ENCODE assay signal across 19 cellular contexts in genomic region chr1:10697621-10698160, GRCh38.
A peak's percentile ranks its signal among the peaks of the same experiment; 100 is the strongest.
DNase-seq lines count a peak whose midpoint lies in the region; ATAC-seq, FAIRE-seq and TF ChIP-seq lines count a peak whose summit lies in the region.
"Had no signal": no experiment of that assay in that cellular context is flagged by ENCODE, and none has a peak within 500 bp of the region (broad histone marks: within the 10 kb centered on the region; RNA-seq: fewer than 3 reads in every experiment).

No MANE protein-coding gene starts in this region.

- peak; percentile 35 for FAIRE-seq in urothelium cell line (lab: Jason Lieb, UNC)
- FAIRE-seq: GM12892, HepG2 had no signal

- no peak for ATAC-seq in activated T-cell treated with anti-CD3 and anti-CD28 coated beads, Interleukin-2, amount 50 U/mL, for 72 hours (replicated peaks in 1 of 2)
- no peak for ATAC-seq in PC-3
- ATAC-seq: HepG2 had no signal

- H3K4me1 ChIP-seq in PC-3 (ENCODE audit: insufficient read depth, low read length) (peaks cover 22% of the 10 kb centered on the region), adrenal gland (replicated peaks in 1 of 2) (peaks cover 10 to 14% of the 10 kb centered on the region in 2 donors)

- H3K36me3 Mint-ChIP-seq in activated T-cell treated with anti-CD3 and anti-CD28 coated beads, Interleukin-2, amount 50 U/mL, for 72 hours (ENCODE audit: insufficient read depth in 2 of 2), result peaks cover 0 to 3% of the 10 kb centered on the region in 2 donors
- no peaks in the 10 kb centered on the region for H3K36me3 Mint-ChIP-seq in activated T-cell treated with anti-CD3 and anti-CD28 coated beads, Interleukin-2, amount 50 U/mL, for 24 hours (ENCODE audit: low read depth)
- H3K36me3 Mint-ChIP-seq in neural crest cell (ENCODE audit: low read depth), result no peaks in the 10 kb centered on the region

- H3K9me3 ChIP-seq in PC-3 (ENCODE audit: low read length) (no peaks in the 10 kb centered on the region), adrenal gland (replicated peaks in 1 of 3) (no peaks in the 10 kb centered on the region)

- 90 to 91% (median 90%) methylated on average over 25 of the region's 25 CpGs for WGBS in adrenal gland, 4 donors

- no peak for TF ChIP-seq POLR2A in adrenal gland (IDR thresholded peaks at IDR 0.05)

- H3K27ac Mint-ChIP-seq in activated T-cell treated with anti-CD3 and anti-CD28 coated beads, Interleukin-2, amount 50 U/mL, for 72 hours, result no peak overlapping the region
- no peak overlapping the region for H3K27ac Mint-ChIP-seq in activated T-cell treated with anti-CD3 and anti-CD28 coated beads, Interleukin-2, amount 50 U/mL, for 24 hours
- no peak overlapping the region for H3K27ac Mint-ChIP-seq in neural crest cell (ENCODE audit: unreplicated experiment)

- intact Hi-C loops in PC-3 (cut with micrococcal nuclease) (no loop called here), adrenal gland (cut with DNase I) (loop anchor here in 1 of 2 donors (10.0 kb wide), 1 partner anchor 163 kb away; no protein-coding TSS in a partner anchor)

- no peak for DNase-seq in activated T-cell treated with anti-CD3 and anti-CD28 coated beads, Interleukin-2, amount 50 U/mL, for 72 hours
- DNase-seq in activated T-cell treated with anti-CD3 and anti-CD28 coated beads, Interleukin-2, amount 50 U/mL, for 24 hours, result no peak
- DNase-seq in PC-3 (peak; percentile 4), neural crest cell (ENCODE audit: low read depth, low spot score) (no peak), urothelium cell line (ENCODE audit: low spot score) (no peak), adrenal gland (no peak), RWPE1 (ENCODE audit: low spot score) (no peak)
- no peak for DNase-seq in stimulated activated CD4-positive, alpha-beta T cell treated with anti-CD3 and anti-CD28 coated beads, Interleukin-4, amount 100 ng/mL, for 4 hours
- DNase-seq: DMS 273 treated with DMSO at 0.1 percent for 48 hours, GF-D8, GOT3, Karpas-422, NCI-H1105, NCI-H1694 treated with DMSO at 0.1 percent for 48 hours, NCI-H2107, NCI-H226, NCI-H524 treated with DMSO at 0.1 percent for 48 hours had no signal

- no peaks in the 10 kb centered on the region for H4K20me1 ChIP-seq in PC-3 (ENCODE audit: low read length)

- H3K9me2 ChIP-seq in PC-3 (replicated peaks; ENCODE audit: low read length), result no peaks in the 10 kb centered on the region

- H3K4me3 Mint-ChIP-seq in activated T-cell treated with anti-CD3 and anti-CD28 coated beads, Interleukin-2, amount 50 U/mL, for 72 hours, result peak overlapping the region; percentile 2 to 39
- H3K4me3 Mint-ChIP-seq in activated T-cell treated with anti-CD3 and anti-CD28 coated beads, Interleukin-2, amount 50 U/mL, for 24 hours, result no peak overlapping the region
- peak overlapping the region; percentile 52 for H3K4me3 Mint-ChIP-seq in neural crest cell

- H3K27me3 Mint-ChIP-seq in activated T-cell treated with anti-CD3 and anti-CD28 coated beads, Interleukin-2, amount 50 U/mL, for 72 hours (ENCODE audit: low read depth), result peaks cover 19% of the 10 kb centered on the region
- peaks cover 8% of the 10 kb centered on the region for H3K27me3 Mint-ChIP-seq in activated T-cell treated with anti-CD3 and anti-CD28 coated beads, Interleukin-2, amount 50 U/mL, for 24 hours
- peaks cover 88% of the 10 kb centered on the region for H3K27me3 Mint-ChIP-seq in neural crest cell (ENCODE audit: low read depth)

- POLR2A ChIA-PET in PC-3 (lab: Charles Lee; ENCODE audit: unreplicated experiment), result no interaction called here
- POLR2A ChIA-PET in RWPE1 (lab: Yijun Ruan, JAX; ENCODE audit: low non-redundant PET), result no interaction called here

- no peaks in the 10 kb centered on the region for H3K9me3 Mint-ChIP-seq in activated T-cell treated with anti-CD3 and anti-CD28 coated beads, Interleukin-2, amount 50 U/mL, for 72 hours
- no peaks in the 10 kb centered on the region for H3K9me3 Mint-ChIP-seq in activated T-cell treated with anti-CD3 and anti-CD28 coated beads, Interleukin-2, amount 50 U/mL, for 24 hours
- no peaks in the 10 kb centered on the region for H3K9me3 Mint-ChIP-seq in neural crest cell

- no peaks in the 10 kb centered on the region for H3F3A ChIP-seq in PC-3 (ENCODE audit: low read length, unreplicated experiment)

- no TSS peak for BruUV-seq in PC-3 (replicated peaks; lab: Mats Ljungman, UMichigan)

- H3K27ac ChIP-seq in PC-3 (ENCODE audit: low read length) (no peak overlapping the region), adrenal gland (no peak overlapping the region), RWPE1 (no peak overlapping the region; the same call in 1 of the 2 replicates)

- TF ChIP-seq CTCF in PC-3 (conservative IDR thresholded peaks at IDR 0.05; ENCODE audit: low read depth, low read length) (no peak), neural crest cell (conservative IDR thresholded peaks at IDR 0.05) (no peak), adrenal gland (IDR thresholded peaks at IDR 0.05) (no peak), RWPE1 (conservative IDR thresholded peaks at IDR 0.05; ENCODE audit: low read depth) (no peak)

- no peak overlapping the region for H3K4me2 ChIP-seq in PC-3 (ENCODE audit: low read length)

- H3K79me2 ChIP-seq in PC-3 (ENCODE audit: low read length), result no peaks in the 10 kb centered on the region

- H3K4me3 ChIP-seq in PC-3 (ENCODE audit: low read length), result no peak overlapping the region
- H3K4me3 ChIP-seq in adrenal gland, result no peak overlapping the region

- no peaks in the 10 kb centered on the region for H3K36me3 ChIP-seq in PC-3 (ENCODE audit: low read depth, low read length)
- no peaks in the 10 kb centered on the region for H3K36me3 ChIP-seq in adrenal gland (replicated peaks in 1 of 2)

- H3K4me1 Mint-ChIP-seq in activated T-cell treated with anti-CD3 and anti-CD28 coated beads, Interleukin-2, amount 50 U/mL, for 72 hours (ENCODE audit: low read depth), result peaks cover 37% of the 10 kb centered on the region
- H3K4me1 Mint-ChIP-seq in activated T-cell treated with anti-CD3 and anti-CD28 coated beads, Interleukin-2, amount 50 U/mL, for 24 hours (ENCODE audit: low read depth), result peaks cover 26% of the 10 kb centered on the region
- peaks cover 18% of the 10 kb centered on the region for H3K4me1 Mint-ChIP-seq in neural crest cell

- CTCF ChIA-PET in PC-3 (lab: Charles Lee) (no interaction called here), RWPE1 (lab: Yijun Ruan, JAX) (interaction anchor here (0.6 to 0.8 kb wide), 2 partner anchors 26 to 169 kb away, joined by 3 read pairs; no protein-coding TSS in a partner anchor)

- no peaks in the 10 kb centered on the region for H3K27me3 ChIP-seq in PC-3 (ENCODE audit: low read length)
- H3K27me3 ChIP-seq in adrenal gland, result no peaks in the 10 kb centered on the region

- no peak overlapping the region for H3K9ac ChIP-seq in PC-3 (ENCODE audit: low read length)

- H2AFZ ChIP-seq in PC-3 (ENCODE audit: low read length), result no peak overlapping the region
